Comparison of ENCODE assay signal across 22 cellular contexts in genomic region chr1:172405912-172406311, GRCh38. TPM values are rescaled to one million over a fixed set of nuclear protein-coding genes. Genes with fewer than 3 reads are reported as not detected.
DNase-seq lines count a peak whose midpoint lies in the region; ATAC-seq, FAIRE-seq and TF ChIP-seq lines count a peak whose summit lies in the region.
"Had no signal": no experiment of that assay in that cellular context is flagged by ENCODE, and none has a peak within 500 bp of the region (broad histone marks: within the 10 kb centered on the region; RNA-seq: fewer than 3 reads in every experiment).

No MANE protein-coding gene starts in this region.

- H3K4me3 ChIP-seq in mammary epithelial cell (replicated peaks in 1 of 3; ENCODE audit: insufficient read depth in 1 of 3, low read depth in 2 of 3, low read length in 3 of 3) (no peak overlapping the region), breast epithelium (no peak overlapping the region), endothelial cell of umbilical vein (replicated peaks in 1 of 3; ENCODE audit: insufficient read depth in 1 of 3, low read depth in 1 of 3, low read length in 3 of 3) (no peak overlapping the region)
- H3K4me3 ChIP-seq: MG63, SJSA1 had no signal

- H3K4me1 ChIP-seq in mammary epithelial cell (ENCODE audit: insufficient read depth, low read length) (peaks cover 3% of the 10 kb centered on the region), breast epithelium (no peaks in the 10 kb centered on the region), endothelial cell of umbilical vein (ENCODE audit: control insufficient read depth, extremely low read depth, insufficient read depth, low read length) (no peaks in the 10 kb centered on the region)
- H3K4me1 ChIP-seq: BE2C, Caco-2 had no signal

- H4K20me1 ChIP-seq in mammary epithelial cell (ENCODE audit: insufficient read depth, low read length) (no peaks in the 10 kb centered on the region), endothelial cell of umbilical vein (replicated peaks; ENCODE audit: control insufficient read depth, extremely low read depth, insufficient read depth, low read length) (no peaks in the 10 kb centered on the region)

- CTCF ChIA-PET in mammary epithelial cell (lab: Charles Lee; ENCODE audit: low non-redundant PET) (interaction anchor here (0.5 to 0.6 kb wide), 2 partner anchors 42 to 403 kb away, joined by 3 read pairs; no protein-coding TSS in a partner anchor), endothelial cell of umbilical vein (lab: Charles Lee) (interaction anchor here (6.1 kb wide), 1 partner anchor 404 kb away, joined by 73 read pairs; no protein-coding TSS in a partner anchor)

- DNase-seq in mammary epithelial cell = peak; percentile 31
- DNase-seq in breast epithelium (ENCODE audit: low spot score in 2 of 2) = no peak
- DNase-seq in RKO (ENCODE audit: low spot score) = peak; percentile 4
- DNase-seq in endothelial cell of umbilical vein (ENCODE audit: low read depth, low spot score) = no peak
- no peak for DNase-seq in GM19238 (ENCODE audit: insufficient read length, low spot score)
- no peak for DNase-seq in posterior vena cava (ENCODE audit: low spot score)
- DNase-seq: BE2C; Caco-2; CD4-positive, CD25-positive, alpha-beta regulatory T cell; EL; H9; IMR-90; Karpas-422; MG63; NCI-H1092; NCI-H146; NCI-H2029 treated with DMSO at 0.1 percent for 48 hours; NCI-H2171; NCI-H526 had no signal

- H3K79me2 ChIP-seq in mammary epithelial cell (ENCODE audit: insufficient read depth, low read length) = no peaks in the 10 kb centered on the region
- H3K79me2 ChIP-seq in endothelial cell of umbilical vein (ENCODE audit: control insufficient read depth, insufficient read depth, low read length) = no peaks in the 10 kb centered on the region

- H2AFZ ChIP-seq in mammary epithelial cell (ENCODE audit: low read depth, low read length) = no peak overlapping the region
- H2AFZ ChIP-seq in endothelial cell of umbilical vein (ENCODE audit: low read depth, low read length) = no peak overlapping the region

- no peaks in the 10 kb centered on the region for H3K36me3 ChIP-seq in mammary epithelial cell (ENCODE audit: insufficient read depth, low read length)
- no peaks in the 10 kb centered on the region for H3K36me3 ChIP-seq in breast epithelium
- no peaks in the 10 kb centered on the region for H3K36me3 ChIP-seq in endothelial cell of umbilical vein (ENCODE audit: control insufficient read depth in 2 of 2, extremely low read depth in 1 of 2, insufficient read depth in 2 of 2, low read length in 2 of 2)
- H3K36me3 ChIP-seq: BE2C, MG63, SJSA1 had no signal

- POLR2A ChIA-PET in endothelial cell of umbilical vein (lab: Charles Lee) = no interaction called here

- no peak overlapping the region for H3K9ac ChIP-seq in mammary epithelial cell (ENCODE audit: insufficient read depth, low read length)
- no peak overlapping the region for H3K9ac ChIP-seq in endothelial cell of umbilical vein (replicated peaks; ENCODE audit: extremely low read depth, insufficient read depth, low read length)

- H3K9me1 ChIP-seq in endothelial cell of umbilical vein (replicated peaks; ENCODE audit: control insufficient read depth, extremely low read depth, insufficient read depth, low read length) = no peaks in the 10 kb centered on the region

- ATAC-seq in HG03439 (IDR thresholded peaks at IDR 0.05; ENCODE audit: unreplicated experiment) = no peak

- FAIRE-seq in endothelial cell of umbilical vein (lab: Jason Lieb, UNC) = no peak
- FAIRE-seq: HTR-8/SVneo had no signal

- H3K4me2 ChIP-seq in mammary epithelial cell (ENCODE audit: insufficient read depth, low read depth, low read length) (no peak overlapping the region), endothelial cell of umbilical vein (ENCODE audit: insufficient read depth, low read length) (no peak overlapping the region)

- TF ChIP-seq CTCF in mammary epithelial cell (conservative IDR thresholded peaks at IDR 0.05 in 1 of 2, IDR thresholded peaks at IDR 0.05 in 1 of 2; ENCODE audit: extremely low read depth in 1 of 2, insufficient read depth in 1 of 2, low read depth in 1 of 2, low read length in 2 of 2) (no peak), breast epithelium (IDR thresholded peaks at IDR 0.05) (no peak), endothelial cell of umbilical vein (IDR thresholded peaks at IDR 0.05; ENCODE audit: extremely low read depth in 1 of 2, insufficient read depth in 1 of 2, low read depth in 1 of 2, low read length in 2 of 2) (no peak)

- TF ChIP-seq POLR2A in breast epithelium (IDR thresholded peaks at IDR 0.05) (no peak), endothelial cell of umbilical vein (IDR thresholded peaks at IDR 0.05; ENCODE audit: low read depth, low read length) (no peak)

- intact Hi-C loops in mammary epithelial cell (cut with micrococcal nuclease) = no loop called here
- intact Hi-C loops in breast epithelium (cut with DNase I; ENCODE audit: low total_unique reads) = no loop called here
- intact Hi-C loops in endothelial cell of umbilical vein (cut with micrococcal nuclease) = no loop called here
- intact Hi-C loops in posterior vena cava (cut with DNase I) = loop anchor here in 1 of 2 donors (10.0 kb wide), 1 partner anchor 361 kb away; no protein-coding TSS in a partner anchor

- no peak overlapping the region for H3K27ac ChIP-seq in mammary epithelial cell (ENCODE audit: insufficient read depth, low read depth, low read length)
- H3K27ac ChIP-seq in breast epithelium = no peak overlapping the region
- no peak overlapping the region for H3K27ac ChIP-seq in endothelial cell of umbilical vein (ENCODE audit: insufficient read depth, low read depth, low read length)
- H3K27ac ChIP-seq: SJSA1 had no signal

- H3K9me3 ChIP-seq in mammary epithelial cell (replicated peaks; ENCODE audit: insufficient read depth, low read length) (no peaks in the 10 kb centered on the region), breast epithelium (no peaks in the 10 kb centered on the region), endothelial cell of umbilical vein (replicated peaks; ENCODE audit: control insufficient read depth, insufficient read depth, low read length) (no peaks in the 10 kb centered on the region)
- H3K9me3 ChIP-seq: BE2C, Caco-2, MG63, SJSA1 had no signal

- BruUV-seq in mammary epithelial cell (replicated peaks; lab: Mats Ljungman, UMichigan) (no TSS peak), endothelial cell of umbilical vein (replicated peaks; lab: Mats Ljungman, UMichigan) (no TSS peak)

- dilution Hi-C loops in mammary epithelial cell (cut with HindIII; ENCODE audit: low sequenced_read_pairs) (loop anchor here (5.0 to 25.0 kb wide), 2 partner anchors 319 to 404 kb away; no protein-coding TSS in a partner anchor), endothelial cell of umbilical vein (cut with MboI; ENCODE audit: extremely low pct_ligation_motif_present, low sequenced_read_pairs) (loop anchor here (25.0 kb wide), 1 partner anchor 394 kb away; no protein-coding TSS in a partner anchor)

- H3K27me3 ChIP-seq in mammary epithelial cell (ENCODE audit: insufficient read depth, low read length) (no peaks in the 10 kb centered on the region), breast epithelium (no peaks in the 10 kb centered on the region), endothelial cell of umbilical vein (ENCODE audit: control insufficient read depth in 2 of 2, insufficient read depth in 2 of 2, low read length in 2 of 2) (no peaks in the 10 kb centered on the region)
- H3K27me3 ChIP-seq: BE2C, MG63, SJSA1 had no signal

- in situ Hi-C loops in mammary epithelial cell (cut with MboI; ENCODE audit: low sequenced_read_pairs in 2 of 2) = loop anchor here (10.0 to 25.0 kb wide), 3 partner anchors 319 to 419 kb away; no protein-coding TSS in a partner anchor

TF ChIP-seq in endothelial cell of umbilical vein, 7 proteins besides CTCF, POLR2A, EP300 and RAD21:
- no peak for TF ChIP-seq MYC (IDR thresholded peaks at IDR 0.05; ENCODE audit: low read depth, low read length)
- peak; percentile 24 for TF ChIP-seq FOS (IDR thresholded peaks at IDR 0.05; ENCODE audit: borderline replicate concordance, insufficient read depth, low read length)

RNA-seq across cellular contexts. Expression of gene C1orf105, which starts 14.6 kb away (rescaled TPM):
- total RNA-seq in mammary epithelial cell (not detected), breast epithelium (not detected), endothelial cell of umbilical vein (not detected in 2 replicates), posterior vena cava (not detected)
- polyA plus RNA-seq in mammary epithelial cell (not detected), endothelial cell of umbilical vein (not detected in 2 replicates)
- polyA minus RNA-seq in mammary epithelial cell (not detected), endothelial cell of umbilical vein (not detected in 2 replicates)
- polyA plus RNA-seq in endothelial cell of umbilical vein (2011; cell fraction: cytosol; rRNA removed) = not detected in 2 replicates
- polyA plus RNA-seq in endothelial cell of umbilical vein (2011; cell fraction: nucleus; rRNA removed) = not detected in 2 replicates
- polyA plus RNA-seq in endothelial cell of umbilical vein (2012) = not detected in 2 replicates
- not detected for polyA minus RNA-seq in endothelial cell of umbilical vein (2011; cell fraction: cytosol; rRNA and poly(A)+ RNA removed)
- polyA minus RNA-seq in endothelial cell of umbilical vein (2011; cell fraction: nucleus; rRNA and poly(A)+ RNA removed) = not detected in 2 replicates
- total RNA-seq: CD4-positive, CD25-positive, alpha-beta regulatory T cell; H9; IMR-90; SJSA1 had no signal
- polyA plus RNA-seq: CD4-positive, CD25-positive, alpha-beta regulatory T cell; IMR-90 had no signal

RNA-seq across cellular contexts. Expression of gene PIGC, which starts 38.0 kb away (rescaled TPM):
- total RNA-seq in mammary epithelial cell (10 to 100 TPM; 17.7 to 18.3 TPM), breast epithelium (10 to 100 TPM; 20.3 to 39.2 (median 29.3) TPM), endothelial cell of umbilical vein (15.9 and 16.1 TPM in 2 replicates), posterior vena cava (10 to 100 TPM; 18.4 to 22.3 TPM)
- polyA plus RNA-seq in mammary epithelial cell (18.5 TPM), endothelial cell of umbilical vein (23.6 and 25.8 TPM in 2 replicates)
- polyA minus RNA-seq in mammary epithelial cell (15.7 TPM), endothelial cell of umbilical vein (26.8 and 28.2 TPM in 2 replicates)
- 17.3 TPM in 2 replicates for polyA plus RNA-seq in endothelial cell of umbilical vein (2011; cell fraction: cytosol; rRNA removed)
- polyA plus RNA-seq in endothelial cell of umbilical vein (2011; cell fraction: nucleus; rRNA removed) = 10.3 and 14.0 TPM in 2 replicates
- polyA plus RNA-seq in endothelial cell of umbilical vein (2012) = 13.9 and 18.1 TPM in 2 replicates
- polyA minus RNA-seq in endothelial cell of umbilical vein (2011; cell fraction: cytosol; rRNA and poly(A)+ RNA removed) = 18.7 TPM
- polyA minus RNA-seq in endothelial cell of umbilical vein (2011; cell fraction: nucleus; rRNA and poly(A)+ RNA removed) = 10.3 and 13.6 TPM in 2 replicates

Comparison
In these comparisons a context has a peak if more than half of its experiments do, and no peak if none do; other contexts are left out.
1. DNase-seq: peak in mammary epithelial cell (single experiment) and RKO (single experiment); none in breast epithelium (0 of 2), endothelial cell of umbilical vein (single experiment), GM19238 (single experiment) and posterior vena cava (single experiment).